ENCODE assay signal across 8 cellular contexts in genomic region chr3:89113887-89114840, GRCh38. TPM values are rescaled to one million over a fixed set of nuclear protein-coding genes. Genes with fewer than 3 reads are reported as not detected.
DNase-seq lines count a peak whose midpoint lies in the region; ATAC-seq and TF ChIP-seq lines count a peak whose summit lies in the region.

No MANE protein-coding gene starts in this region.

- peak overlapping the region; percentile 23 for H3K4me3 ChIP-seq in GM12865 (ENCODE audit: low read depth, low read length)
- peak overlapping the region; percentile 66 for H3K4me3 ChIP-seq in GM23338
- peak overlapping the region; percentile 29 to 45 (median 36) for H3K4me3 ChIP-seq in upper lobe of left lung

- no peak overlapping the region for H3K27ac Mint-ChIP-seq in GM23338
- H3K27ac Mint-ChIP-seq in activated CD4-positive, alpha-beta memory T cell treated with anti-CD3 and anti-CD28 coated beads, Interleukin-2, amount 10 ng/mL, durations not matched to agents 7 days and 5 days, result no peak overlapping the region

- TF ChIP-seq CTCF in GM12865 (IDR thresholded peaks at IDR 0.05; ENCODE audit: insufficient read depth, low read depth, low read length, missing control alignments) (peak; percentile 61), GM23338 (conservative IDR thresholded peaks at IDR 0.05; ENCODE audit: low read depth in 2 of 2) (peak; percentile 71 to 87), upper lobe of left lung (IDR thresholded peaks at IDR 0.05) (peak in 2 of 6 experiments; percentile 43 to 53)

- H3K4me1 ChIP-seq in GM23338 (ENCODE audit: insufficient read depth), result peaks cover 19% of the 10 kb centered on the region
- H3K4me1 ChIP-seq in upper lobe of left lung, result peaks cover 0 to 7% (median 0%) of the 10 kb centered on the region in 4 donors

- CTCF ChIA-PET in activated CD4-positive, alpha-beta memory T cell treated with anti-CD3 and anti-CD28 coated beads, Interleukin-2, amount 10 ng/mL, durations not matched to agents 7 days and 5 days (lab: Charles Lee), result no interaction called here

- H3K27me3 Mint-ChIP-seq in GM23338 (ENCODE audit: insufficient read depth, low read depth, poor library complexity), result peaks cover 9% of the 10 kb centered on the region
- H3K27me3 Mint-ChIP-seq in activated CD4-positive, alpha-beta memory T cell treated with anti-CD3 and anti-CD28 coated beads, Interleukin-2, amount 10 ng/mL, durations not matched to agents 7 days and 5 days, result peaks cover 3% of the 10 kb centered on the region

- H3F3A ChIP-seq in GM23338 (replicated peaks; ENCODE audit: low read depth), result no peaks in the 10 kb centered on the region

- ATAC-seq in GM23338 (peak; percentile 99), upper lobe of left lung (ENCODE audit: low FRiP score in 2 of 2) (peak; percentile 83 to 88)

- peak overlapping the region; percentile 98 for H2AFZ ChIP-seq in GM23338

- H3K9me2 ChIP-seq in GM23338 (ENCODE audit: insufficient read depth), result no peaks in the 10 kb centered on the region

- no peaks in the 10 kb centered on the region for H3K36me3 Mint-ChIP-seq in GM23338 (ENCODE audit: low read depth)
- no peaks in the 10 kb centered on the region for H3K36me3 Mint-ChIP-seq in activated CD4-positive, alpha-beta memory T cell treated with anti-CD3 and anti-CD28 coated beads, Interleukin-2, amount 10 ng/mL, durations not matched to agents 7 days and 5 days (ENCODE audit: low read depth)

- no peaks in the 10 kb centered on the region for H3K79me2 ChIP-seq in GM23338 (replicated peaks; ENCODE audit: insufficient read depth)

- TF ChIP-seq POLR2A in upper lobe of left lung (IDR thresholded peaks at IDR 0.05), result no peak

- WGBS in upper lobe of left lung, 2 donors, result 7 to 14% methylated on average over 10 to 39 of the region's 42 CpGs

- H3K4me2 ChIP-seq in GM23338, result peak overlapping the region; percentile 88

- H3K4me3 Mint-ChIP-seq in GM23338, result peak overlapping the region; percentile 85
- no peak overlapping the region for H3K4me3 Mint-ChIP-seq in activated CD4-positive, alpha-beta memory T cell treated with anti-CD3 and anti-CD28 coated beads, Interleukin-2, amount 10 ng/mL, durations not matched to agents 7 days and 5 days

- H3K27me3 ChIP-seq in GM23338 (ENCODE audit: insufficient read depth), result peaks cover 30% of the 10 kb centered on the region
- peaks cover 0 to 7% (median 0%) of the 10 kb centered on the region in 4 donors for H3K27me3 ChIP-seq in upper lobe of left lung

- no peaks in the 10 kb centered on the region for H4K20me1 ChIP-seq in GM23338 (replicated peaks; ENCODE audit: insufficient read depth)

- POLR2A ChIA-PET in activated CD4-positive, alpha-beta memory T cell treated with anti-CD3 and anti-CD28 coated beads, Interleukin-2, amount 10 ng/mL, durations not matched to agents 7 days and 5 days (lab: Charles Lee), result no interaction called here

- no peaks in the 10 kb centered on the region for H3K36me3 ChIP-seq in GM23338 (ENCODE audit: insufficient read depth)
- H3K36me3 ChIP-seq in upper lobe of left lung, result no peaks in the 10 kb centered on the region

- H3K27ac ChIP-seq in GM23338 (ENCODE audit: low read depth) (no peak overlapping the region), upper lobe of left lung (peak overlapping the region in 1 of 4 donors; percentile 10)

- H3K9me3 ChIP-seq in upper lobe of left lung, result no peaks in the 10 kb centered on the region

- DNase-seq in GM12865 (ENCODE audit: low read depth) (peak; percentile 46), GM23338 (ENCODE audit: low spot score) (peak; percentile 93), M059J (ENCODE audit: low read depth) (peak; percentile 6), fibroblast of peridontal ligament (ENCODE audit: extremely low read depth) (peak; percentile 54), myocyte (ENCODE audit: low read depth) (peak; percentile 71), upper lobe of left lung (peak; percentile 49 to 90), dermis blood vessel endothelial cell (no peak)
- DNase-seq in activated CD4-positive, alpha-beta memory T cell treated with anti-CD3 and anti-CD28 coated beads, Interleukin-2, amount 10 ng/mL, durations not matched to agents 7 days and 5 days, result peak; percentile 27

- H3K9me3 Mint-ChIP-seq in GM23338, result no peaks in the 10 kb centered on the region
- H3K9me3 Mint-ChIP-seq in activated CD4-positive, alpha-beta memory T cell treated with anti-CD3 and anti-CD28 coated beads, Interleukin-2, amount 10 ng/mL, durations not matched to agents 7 days and 5 days, result no peaks in the 10 kb centered on the region

- no peak for TF ChIP-seq EP300 in upper lobe of left lung (IDR thresholded peaks at IDR 0.05)

- peaks cover 17% of the 10 kb centered on the region; the same call in 2 of the 3 replicates for H3K4me1 Mint-ChIP-seq in GM23338
- peaks cover 3% of the 10 kb centered on the region for H3K4me1 Mint-ChIP-seq in activated CD4-positive, alpha-beta memory T cell treated with anti-CD3 and anti-CD28 coated beads, Interleukin-2, amount 10 ng/mL, durations not matched to agents 7 days and 5 days

TF ChIP-seq in GM23338, 12 proteins besides CTCF, POLR2A, EP300 and RAD21 (continues in another document):
- TF ChIP-seq ZNF462 (CRISPR knock-in tag; IDR thresholded peaks at IDR 0.05) (no peak), JUNB (IDR thresholded peaks at IDR 0.05; ENCODE audit: unreplicated experiment) (no peak), STAT1 (IDR thresholded peaks at IDR 0.05; ENCODE audit: unreplicated experiment) (no peak), EZH2phosphoT487 (IDR thresholded peaks at IDR 0.05; ENCODE audit: unreplicated experiment) (no peak), ZNF331 (CRISPR knock-in tag; IDR thresholded peaks at IDR 0.05; ENCODE audit: low read depth) (no peak)

RNA-seq across cellular contexts. Expression of gene EPHA3, which starts 6.7 kb away (rescaled TPM):
- 0.21 and 0.47 TPM in 2 replicates for total RNA-seq in GM23338 (2014; rRNA removed; shearing (Covaris generic))
- 0.05 TPM in 1 of 2 replicates, not detected in the other for polyA plus RNA-seq in GM23338 (2016; fragmentation: Nextera tagmentation; extraction: Ambion mirVana)
- total RNA-seq in M059J (2014; rRNA removed; shearing (Covaris generic)), result 0.20 TPM in 1 of 2 replicates, not detected in the other
- total RNA-seq in activated CD4-positive, alpha-beta memory T cell treated with anti-CD3 and anti-CD28 coated beads, Interleukin-2, amount 10 ng/mL, durations not matched to agents 7 days and 5 days, result under 1 TPM in 1 of 2 experiments, not detected in 1; 0.05 TPM
- total RNA-seq in myocyte (0.48 and 0.62 TPM in 2 replicates), upper lobe of left lung (1 to 10 TPM in 2 of 6 donors, under 1 TPM in 3, not detected in 1; 0.46 to 3.9 (median 0.79) TPM), dermis blood vessel endothelial cell (0.14 TPM in 1 of 2 replicates, not detected in the other)
- 3.3 TPM for polyA plus RNA-seq in myocyte (2012)
